12 cellular contexts compared by ENCODE assay signal in the genomic region with DNA sequence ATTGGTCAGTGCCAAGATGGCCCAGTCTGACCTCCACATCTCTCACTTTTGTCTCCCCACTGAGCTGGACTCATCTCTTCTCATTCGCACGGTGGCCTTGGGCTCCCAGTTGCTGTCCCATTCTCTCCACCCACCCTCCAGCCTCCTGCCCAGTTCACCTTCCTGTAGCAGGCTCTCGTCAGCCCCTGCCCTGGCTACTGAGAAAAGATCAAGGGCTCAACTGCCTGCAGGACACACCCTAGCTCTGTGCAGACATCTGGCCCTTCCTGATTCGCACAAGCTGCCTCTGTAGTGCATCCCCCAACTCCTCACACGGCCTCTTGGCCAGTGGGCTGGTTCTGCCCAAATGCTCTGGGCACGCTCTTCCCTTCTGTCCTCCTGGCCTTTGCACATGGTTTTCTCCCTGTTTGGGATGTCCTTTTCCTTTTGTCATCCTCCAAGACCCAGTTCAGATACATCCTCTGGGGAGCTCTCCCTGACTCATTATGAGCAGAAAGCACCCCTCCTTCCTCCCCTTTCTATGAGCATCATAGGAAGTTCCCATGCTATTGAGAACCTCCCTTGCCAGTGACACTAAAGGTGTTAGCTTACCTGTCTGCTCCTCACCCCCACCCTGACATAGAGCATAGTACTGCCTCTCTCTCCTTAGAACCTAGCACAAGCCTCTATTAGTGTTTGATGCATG.
"Had no signal": no experiment of that assay in that cellular context is flagged by ENCODE, and none has a peak within 500 bp of the region (broad histone marks: within the 10 kb centered on the region; RNA-seq: fewer than 3 reads in every experiment).

No MANE protein-coding gene starts in this region.

- H3K4me3 Mint-ChIP-seq: activated CD4-positive, alpha-beta memory T cell treated with anti-CD3 and anti-CD28 coated beads for 36 hours; activated naive CD8-positive, alpha-beta T cell treated with anti-CD3 and anti-CD28 coated beads for 36 hours; T-helper 2 cell treated with Interferon-gamma antibody and Interleukin-4, amounts not matched to agents 5 μg/mL and 100 μg/mL, for 36 hours had no signal

- H3K27ac Mint-ChIP-seq: activated CD4-positive, alpha-beta memory T cell treated with anti-CD3 and anti-CD28 coated beads for 36 hours; activated naive CD8-positive, alpha-beta T cell treated with anti-CD3 and anti-CD28 coated beads for 36 hours; T-helper 2 cell treated with Interferon-gamma antibody and Interleukin-4, amounts not matched to agents 5 μg/mL and 100 μg/mL, for 36 hours had no signal

- H3K4me3 ChIP-seq: psoas muscle, spleen, upper lobe of left lung had no signal

- H3K27me3 Mint-ChIP-seq: activated CD4-positive, alpha-beta memory T cell treated with anti-CD3 and anti-CD28 coated beads for 36 hours; activated naive CD8-positive, alpha-beta T cell treated with anti-CD3 and anti-CD28 coated beads for 36 hours had no signal

- H3K27ac ChIP-seq: psoas muscle, spleen, upper lobe of left lung had no signal

- H3K9me3 Mint-ChIP-seq: activated CD4-positive, alpha-beta memory T cell treated with anti-CD3 and anti-CD28 coated beads for 36 hours; activated naive CD8-positive, alpha-beta T cell treated with anti-CD3 and anti-CD28 coated beads for 36 hours had no signal

- ATAC-seq: psoas muscle, sciatic nerve had no signal

- H3K9me3 ChIP-seq: psoas muscle, spleen, upper lobe of left lung had no signal

- DNase-seq: activated CD4-positive, alpha-beta memory T cell treated with anti-CD3 and anti-CD28 coated beads for 36 hours; activated effector memory CD4-positive, alpha-beta T cell treated with anti-CD3 and anti-CD28 coated beads, Interleukin-2, amount 50 U/mL, for 16 hours; activated naive CD8-positive, alpha-beta T cell treated with anti-CD3 and anti-CD28 coated beads for 36 hours; aorta; kidney; psoas muscle; SIG-M5; spleen; stimulated activated CD4-positive, alpha-beta T cell treated with anti-CD3 and anti-CD28 coated beads, Interleukin-1b, Interleukin-23, amount 100 ng/mL, for 48 hours; upper lobe of left lung had no signal

- H3K27me3 ChIP-seq: spleen, upper lobe of left lung had no signal

- H3K36me3 ChIP-seq: spleen, upper lobe of left lung had no signal

- H3K36me3 Mint-ChIP-seq: activated CD4-positive, alpha-beta memory T cell treated with anti-CD3 and anti-CD28 coated beads for 36 hours; activated naive CD8-positive, alpha-beta T cell treated with anti-CD3 and anti-CD28 coated beads for 36 hours had no signal

- H3K4me1 ChIP-seq: spleen, upper lobe of left lung had no signal
